In genomic region chr7:129134356-129134972, GRCh38 we compare ENCODE assay signal across 12 cellular contexts. TPM values are rescaled to one million over a fixed set of nuclear protein-coding genes. Genes with fewer than 3 reads are reported as not detected.
DNase-seq lines count a peak whose midpoint lies in the region; ATAC-seq and TF ChIP-seq lines count a peak whose summit lies in the region.
"Had no signal": no experiment of that assay in that cellular context is flagged by ENCODE, and none has a peak within 500 bp of the region (broad histone marks: within the 10 kb centered on the region; RNA-seq: fewer than 3 reads in every experiment).

No MANE protein-coding gene starts in this region.

- no peaks in the 10 kb centered on the region for H3K9me3 ChIP-seq in OCI-LY1 (ENCODE audit: low read length)
- no peaks in the 10 kb centered on the region for H3K9me3 ChIP-seq in smooth muscle cell (replicated peaks; ENCODE audit: low read depth)
- H3K9me3 ChIP-seq: SK-N-SH had no signal

- no peaks in the 10 kb centered on the region for H4K20me1 ChIP-seq in OCI-LY1 (ENCODE audit: insufficient read depth, low read length)
- no peaks in the 10 kb centered on the region for H4K20me1 ChIP-seq in smooth muscle cell (ENCODE audit: low read depth)

- H3K27me3 Mint-ChIP-seq in activated naive CD4-positive, alpha-beta T cell treated with anti-CD3 and anti-CD28 coated beads, Interleukin-2, amount 10 ng/mL, durations not matched to agents 7 days and 5 days, result no peaks in the 10 kb centered on the region

- no peak for DNase-seq in activated naive CD4-positive, alpha-beta T cell treated with anti-CD3 and anti-CD28 coated beads, Interleukin-2, amount 10 ng/mL, durations not matched to agents 7 days and 5 days
- DNase-seq in activated naive CD4-positive, alpha-beta T cell treated with anti-CD3 and anti-CD28 coated beads, Interleukin-2, amount 50 U/mL, for 16 hours, result no peak
- DNase-seq in dermis blood vessel endothelial cell (peak; percentile 7), smooth muscle cell (lab: John Stamatoyannopoulos, UW; ENCODE audit: unreplicated experiment) (no peak)
- DNase-seq: activated CD8-positive, alpha-beta memory T cell treated with anti-CD3 and anti-CD28 coated beads for 24 hours; NCI-H1092; NCI-H526 treated with DMSO at 0.1 percent for 48 hours; SK-N-SH had no signal

- no peak overlapping the region for H3K4me3 Mint-ChIP-seq in activated naive CD4-positive, alpha-beta T cell treated with anti-CD3 and anti-CD28 coated beads, Interleukin-2, amount 10 ng/mL, durations not matched to agents 7 days and 5 days

- no peaks in the 10 kb centered on the region for H3K9me2 ChIP-seq in OCI-LY1 (ENCODE audit: low read depth, low read length)
- H3K9me2 ChIP-seq: SK-N-SH had no signal

- H3K27ac ChIP-seq in OCI-LY1 (ENCODE audit: low read depth, low read length, poor library complexity, severe bottlenecking) (peak overlapping the region; percentile 39), smooth muscle cell (ENCODE audit: low read depth) (no peak overlapping the region)

- no peak for ATAC-seq in HG02852 (IDR thresholded peaks at IDR 0.05; ENCODE audit: unreplicated experiment)
- no peak for ATAC-seq in GM19455 (IDR thresholded peaks at IDR 0.05; ENCODE audit: unreplicated experiment)
- ATAC-seq in HG03280 (IDR thresholded peaks at IDR 0.05; ENCODE audit: unreplicated experiment), result no peak

- H3K4me1 Mint-ChIP-seq in activated naive CD4-positive, alpha-beta T cell treated with anti-CD3 and anti-CD28 coated beads, Interleukin-2, amount 10 ng/mL, durations not matched to agents 7 days and 5 days, result peaks cover 26% of the 10 kb centered on the region

- no peaks in the 10 kb centered on the region for H3K79me2 ChIP-seq in OCI-LY1 (ENCODE audit: insufficient read depth, low read length)
- no peaks in the 10 kb centered on the region for H3K79me2 ChIP-seq in smooth muscle cell (ENCODE audit: low read depth)

- H3K9ac ChIP-seq in OCI-LY1 (ENCODE audit: low read length) (no peak overlapping the region), smooth muscle cell (ENCODE audit: low read depth) (no peak overlapping the region)
- H3K9ac ChIP-seq: SK-N-SH had no signal

- H2AFZ ChIP-seq in OCI-LY1 (ENCODE audit: low read length) (peak overlapping the region; percentile 7), smooth muscle cell (ENCODE audit: low read depth) (peak overlapping the region; percentile 43)

- H3K36me3 Mint-ChIP-seq in activated naive CD4-positive, alpha-beta T cell treated with anti-CD3 and anti-CD28 coated beads, Interleukin-2, amount 10 ng/mL, durations not matched to agents 7 days and 5 days, result no peaks in the 10 kb centered on the region

- no peak overlapping the region for H3K4me3 ChIP-seq in OCI-LY1 (ENCODE audit: low read depth, low read length, poor library complexity, severe bottlenecking)
- no peak overlapping the region for H3K4me3 ChIP-seq in smooth muscle cell

- H3K27me3 ChIP-seq in OCI-LY1 (ENCODE audit: insufficient read depth, low read length) (no peaks in the 10 kb centered on the region), smooth muscle cell (ENCODE audit: low read depth) (no peaks in the 10 kb centered on the region)

- H3K4me1 ChIP-seq in OCI-LY1 (ENCODE audit: insufficient read depth, low read length, severe bottlenecking) (peaks cover 40% of the 10 kb centered on the region), smooth muscle cell (ENCODE audit: low read depth) (peaks cover 5% of the 10 kb centered on the region)

- no peak for TF ChIP-seq CTCF in OCI-LY1 (IDR thresholded peaks at IDR 0.05; ENCODE audit: low read length)
- TF ChIP-seq CTCF in smooth muscle cell (IDR thresholded peaks at IDR 0.05; ENCODE audit: borderline replicate concordance, insufficient read depth, poor library complexity, severe bottlenecking), result no peak

- no peaks in the 10 kb centered on the region for H3K9me3 Mint-ChIP-seq in activated naive CD4-positive, alpha-beta T cell treated with anti-CD3 and anti-CD28 coated beads, Interleukin-2, amount 10 ng/mL, durations not matched to agents 7 days and 5 days

- H3K4me2 ChIP-seq in OCI-LY1 (ENCODE audit: low read length) (no peak overlapping the region; the same call in 1 of the 2 replicates), smooth muscle cell (no peak overlapping the region)
- H3K4me2 ChIP-seq: SK-N-SH had no signal

- peak overlapping the region; percentile 4 for H3K27ac Mint-ChIP-seq in activated naive CD4-positive, alpha-beta T cell treated with anti-CD3 and anti-CD28 coated beads, Interleukin-2, amount 10 ng/mL, durations not matched to agents 7 days and 5 days

- H3K36me3 ChIP-seq in OCI-LY1 (ENCODE audit: insufficient read depth, low read length) (no peaks in the 10 kb centered on the region), smooth muscle cell (ENCODE audit: low read depth) (no peaks in the 10 kb centered on the region)

- CTCF ChIA-PET in activated naive CD4-positive, alpha-beta T cell treated with anti-CD3 and anti-CD28 coated beads, Interleukin-2, amount 10 ng/mL, durations not matched to agents 7 days and 5 days (lab: Charles Lee), result interaction anchor here (1.4 kb wide), 1 partner anchor 18 kb away, joined by 4 read pairs; no protein-coding TSS in a partner anchor

- 86% methylated on average over 6 of the region's 6 CpGs for WGBS in smooth muscle cell (ENCODE audit: low lambda C conversion rate)

- H3F3A ChIP-seq in OCI-LY1 (ENCODE audit: insufficient read depth, low read length), result no peaks in the 10 kb centered on the region
- H3F3A ChIP-seq in smooth muscle cell (ENCODE audit: low read depth), result no peaks in the 10 kb centered on the region

RNA-seq across cellular contexts. Expression of gene TSPAN33, which starts 10.0 kb away (rescaled TPM):
- total RNA-seq in dermis blood vessel endothelial cell (0.19 TPM in 1 of 2 replicates, not detected in the other), smooth muscle cell (2.0 and 2.8 TPM in 2 replicates)
- polyA plus RNA-seq in smooth muscle cell, result 1.6 and 2.4 TPM in 2 replicates

RNA-seq across cellular contexts. Expression of gene SMO, which starts 54.0 kb away (rescaled TPM):
- total RNA-seq in dermis blood vessel endothelial cell (3.2 and 5.8 TPM in 2 replicates), smooth muscle cell (23.6 and 30.6 TPM in 2 replicates)
- polyA plus RNA-seq in smooth muscle cell, result 21.0 and 25.8 TPM in 2 replicates
